ENCODE assay signal across 10 cellular contexts in genomic region chr11:20672575-20672974, GRCh38. TPM values are rescaled to one million over a fixed set of nuclear protein-coding genes. Genes with fewer than 3 reads are reported as not detected.
DNase-seq lines count a peak whose midpoint lies in the region; ATAC-seq and TF ChIP-seq lines count a peak whose summit lies in the region.
"Had no signal": no experiment of that assay in that cellular context is flagged by ENCODE, and none has a peak within 500 bp of the region (broad histone marks: within the 10 kb centered on the region; RNA-seq: fewer than 3 reads in every experiment).

No MANE protein-coding gene starts in this region.

- H3K4me3 ChIP-seq in heart left ventricle (no peak overlapping the region), right cardiac atrium (ENCODE audit: low read length) (no peak overlapping the region), transverse colon (no peak overlapping the region)

- H3K27me3 Mint-ChIP-seq in chondrocyte (ENCODE audit: low read depth), result peaks cover 62% of the 10 kb centered on the region
- H3K27me3 Mint-ChIP-seq in type B pancreatic cell, result peaks cover 62% of the 10 kb centered on the region

- in situ Hi-C loops in transverse colon (cut with MboI; ENCODE audit: low pct_ligation_motif_present in 1 of 4, low pct_unique_long_range_greater_than_20kb in 1 of 4, low sequenced_read_pairs in 3 of 4), result loop anchor here in 1 of 4 donors (25.0 kb wide), 1 partner anchor 840 kb away; no protein-coding TSS in a partner anchor

- H3K9me3 Mint-ChIP-seq in chondrocyte (ENCODE audit: low read depth) (no peaks in the 10 kb centered on the region), type B pancreatic cell (no peaks in the 10 kb centered on the region)

- H3K27ac Mint-ChIP-seq in chondrocyte (ENCODE audit: unreplicated experiment) (no peak overlapping the region), type B pancreatic cell (no peak overlapping the region)

- ATAC-seq in heart left ventricle (no peak), right cardiac atrium (no peak)

- H3K27me3 ChIP-seq in heart left ventricle (peaks cover 14 to 83% (median 42%) of the 10 kb centered on the region in 9 donors), right cardiac atrium (ENCODE audit: control insufficient read depth, insufficient read depth) (no peaks in the 10 kb centered on the region), transverse colon (peaks cover 61% of the 10 kb centered on the region)

- TF ChIP-seq CTCF in heart left ventricle (IDR thresholded peaks at IDR 0.05), result peak in 8 of 12 donors; percentile 9 to 41 (median 19)
- TF ChIP-seq CTCF in chondrocyte (IDR thresholded peaks at IDR 0.05), result peak; percentile 69
- TF ChIP-seq CTCF in type B pancreatic cell (conservative IDR thresholded peaks at IDR 0.05), result peak; percentile 66
- peak in 2 of 5 experiments; percentile 11 to 16 for TF ChIP-seq CTCF in transverse colon (IDR thresholded peaks at IDR 0.05)

- H3K36me3 ChIP-seq in heart left ventricle (no peaks in the 10 kb centered on the region), transverse colon (no peaks in the 10 kb centered on the region)

- whole genome bisulfite sequencing in heart left ventricle, 4 donors, result 0 to 29% (median 16%) methylated on average over 2 of the region's 2 CpGs
- WGBS in right cardiac atrium, result 27% methylated on average over 2 of the region's 2 CpGs
- 72% methylated on average over 2 of the region's 2 CpGs; no CpG with 5 or more reads in 1 of the 2 donors for WGBS in transverse colon (ENCODE audit: low coverage in 1 of 2), 2 donors

- TF ChIP-seq POLR2A in heart left ventricle (IDR thresholded peaks at IDR 0.05) (no peak), transverse colon (IDR thresholded peaks at IDR 0.05) (no peak)

- H3K4me1 Mint-ChIP-seq in chondrocyte (ENCODE audit: low read depth) (peaks cover 11% of the 10 kb centered on the region), type B pancreatic cell (ENCODE audit: unreplicated experiment) (peaks cover 23% of the 10 kb centered on the region)

- H3K36me3 Mint-ChIP-seq in chondrocyte (ENCODE audit: low read depth) (no peaks in the 10 kb centered on the region), type B pancreatic cell (no peaks in the 10 kb centered on the region)

- DNase-seq in heart left ventricle (no peak), right cardiac atrium (no peak), NCI-H2196 (lab: John Stamatoyannopoulos, UW; ENCODE audit: unreplicated experiment) (peak; percentile 15), chondrocyte (ENCODE audit: low spot score) (no peak), type B pancreatic cell (ENCODE audit: extremely low spot score, unreplicated experiment) (no peak), transverse colon (no peak), islet precursor cell (no peak)
- DNase-seq in activated naive CD4-positive, alpha-beta T cell treated with Interleukin-2 at 50 U/mL for 16 hours, result no peak
- DNase-seq: EL had no signal

- no peaks in the 10 kb centered on the region for H3K9me3 ChIP-seq in heart left ventricle
- no peaks in the 10 kb centered on the region for H3K9me3 ChIP-seq in right cardiac atrium (ENCODE audit: control insufficient read depth, low read length)
- H3K9me3 ChIP-seq in transverse colon, result no peaks in the 10 kb centered on the region

- H3K4me3 Mint-ChIP-seq in chondrocyte (ENCODE audit: unreplicated experiment) (no peak overlapping the region), type B pancreatic cell (no peak overlapping the region)

- TF ChIP-seq EP300 in transverse colon (IDR thresholded peaks at IDR 0.05; ENCODE audit: low read depth), result no peak

- H3K27ac ChIP-seq in heart left ventricle, result no peak overlapping the region
- H3K27ac ChIP-seq in right cardiac atrium (ENCODE audit: low read length), result no peak overlapping the region
- H3K27ac ChIP-seq in transverse colon, result no peak overlapping the region

- H3K4me1 ChIP-seq in heart left ventricle (peaks cover 0 to 25% (median 0%) of the 10 kb centered on the region in 12 donors), right cardiac atrium (ENCODE audit: control insufficient read depth, insufficient read depth, low read length) (no peaks in the 10 kb centered on the region), transverse colon (peaks cover 0 to 8% (median 6%) of the 10 kb centered on the region in 4 donors)

- intact Hi-C loops in heart left ventricle (cut with DNase I), result no loop called here
- intact Hi-C loops in right cardiac atrium (cut with DNase I), result no loop called here
- intact Hi-C loops in transverse colon (cut with DNase I; ENCODE audit: low total_unique reads), result no loop called here

RNA-seq across cellular contexts. Expression of gene NELL1, which starts 3.2 kb away (rescaled TPM):
- total RNA-seq in heart left ventricle, result 1 to 10 TPM in 1 of 9 donors, not detected in 8; 1.6 TPM
- not detected for polyA plus RNA-seq in heart left ventricle
- total RNA-seq in right cardiac atrium, result under 1 TPM in 2 of 4 donors, not detected in 2; 0.09 to 0.22 TPM
- polyA plus RNA-seq in right cardiac atrium, result not detected
- total RNA-seq in chondrocyte, result not detected in 3 replicates
- 3.3 and 16.9 TPM in 2 replicates for total RNA-seq in type B pancreatic cell (ENCODE audit: low replicate concordance)
- under 1 TPM in 1 of 4 donors, not detected in 3; 0.27 TPM for total RNA-seq in transverse colon
- total RNA-seq: glomerular endothelial cell had no signal
